Comparison of ENCODE assay signal across 22 cellular contexts in genomic region chr12:129903092-129903945, GRCh38. TPM values are rescaled to one million over a fixed set of nuclear protein-coding genes. Genes with fewer than 3 reads are reported as not detected.
DNase-seq lines count a peak whose midpoint lies in the region; ATAC-seq, FAIRE-seq and TF ChIP-seq lines count a peak whose summit lies in the region.
"Had no signal": no experiment of that assay in that cellular context is flagged by ENCODE, and none has a peak within 500 bp of the region (broad histone marks: within the 10 kb centered on the region; RNA-seq: fewer than 3 reads in every experiment).

No MANE protein-coding gene starts in this region.

- TF ChIP-seq CTCF in astrocyte (IDR thresholded peaks at IDR 0.05; ENCODE audit: insufficient read depth, low read depth, low read length) = no peak
- no peak for TF ChIP-seq CTCF in retinal pigment epithelial cell (conservative IDR thresholded peaks at IDR 0.05; ENCODE audit: low read depth, low read length)

- H3K27me3 Mint-ChIP-seq in astrocyte (ENCODE audit: low read depth, unreplicated experiment) = no peaks in the 10 kb centered on the region
- H3K27me3 Mint-ChIP-seq in activated T-cell treated with anti-CD3 and anti-CD28 coated beads, Interleukin-2, amount 50 U/mL, for 4 hours (ENCODE audit: low read depth) = peaks cover 36% of the 10 kb centered on the region

- H3K9me3 Mint-ChIP-seq in astrocyte (ENCODE audit: unreplicated experiment) = peaks cover 8% of the 10 kb centered on the region
- H3K9me3 Mint-ChIP-seq in activated T-cell treated with anti-CD3 and anti-CD28 coated beads, Interleukin-2, amount 50 U/mL, for 4 hours = peaks cover 2% of the 10 kb centered on the region
- H3K9me3 Mint-ChIP-seq in activated naive CD4-positive, alpha-beta T cell treated with anti-CD3 and anti-CD28 coated beads, Interleukin-2, amount 50 U/mL, for 72 hours = no peaks in the 10 kb centered on the region

- peaks cover 79% of the 10 kb centered on the region for H3K27me3 ChIP-seq in HUES64 (ENCODE audit: insufficient read depth, low read length)
- H3K27me3 ChIP-seq in astrocyte (ENCODE audit: insufficient read depth, low read length) = peaks cover 25% of the 10 kb centered on the region
- peaks cover 82% of the 10 kb centered on the region for H3K27me3 ChIP-seq in iPS-20b (ENCODE audit: insufficient read depth, low read length)
- H3K27me3 ChIP-seq: ascending aorta, SJCRH30 had no signal

- H3K79me2 ChIP-seq in astrocyte (ENCODE audit: insufficient read depth, low read length) = peaks cover 40% of the 10 kb centered on the region

- no peak overlapping the region for H3K4me3 Mint-ChIP-seq in astrocyte (ENCODE audit: unreplicated experiment)
- H3K4me3 Mint-ChIP-seq in activated T-cell treated with anti-CD3 and anti-CD28 coated beads, Interleukin-2, amount 50 U/mL, for 4 hours = no peak overlapping the region
- H3K4me3 Mint-ChIP-seq: activated CD8-positive, alpha-beta T cell treated with anti-CD3 and anti-CD28 coated beads, Interleukin-2, amount 10 ng/mL, durations not matched to agents 7 days and 5 days; naive B cell had no signal

- peak overlapping the region; percentile 75 for H3K4me3 ChIP-seq in HUES64 (ENCODE audit: low read length)
- peak overlapping the region; percentile 67 for H3K4me3 ChIP-seq in astrocyte (ENCODE audit: insufficient read depth, low read depth, low read length)
- H3K4me3 ChIP-seq in iPS-20b (ENCODE audit: low read length) = peak overlapping the region; percentile 84
- peak overlapping the region; percentile 53 for H3K4me3 ChIP-seq in retinal pigment epithelial cell (ENCODE audit: low read length)
- H3K4me3 ChIP-seq: ascending aorta, gastroesophageal sphincter, SJCRH30 had no signal

- H3K36me3 ChIP-seq in HUES64 (ENCODE audit: insufficient read depth, low read length) = no peaks in the 10 kb centered on the region
- H3K36me3 ChIP-seq in astrocyte (ENCODE audit: insufficient read depth, low read length) = no peaks in the 10 kb centered on the region
- H3K36me3 ChIP-seq in iPS-20b (ENCODE audit: insufficient read depth, low read depth, low read length) = no peaks in the 10 kb centered on the region
- H3K36me3 ChIP-seq: ascending aorta, gastroesophageal sphincter, SJCRH30 had no signal

- H3K9ac ChIP-seq in HUES64 (ENCODE audit: low read depth, low read length) = peak overlapping the region; percentile 53
- H3K9ac ChIP-seq in astrocyte (ENCODE audit: low read length) = peak overlapping the region; percentile 81
- H3K9ac ChIP-seq in iPS-20b (ENCODE audit: low read depth, low read length) = peak overlapping the region; percentile 59; the same call in 1 of the 2 replicates

- no peak for ATAC-seq in activated T-cell treated with anti-CD3 and anti-CD28 coated beads, Interleukin-2, amount 50 U/mL, for 4 hours
- no peak for ATAC-seq in GM21447 (IDR thresholded peaks at IDR 0.05; ENCODE audit: unreplicated experiment)
- no peak for ATAC-seq in activated naive CD4-positive, alpha-beta T cell treated with anti-CD3 and anti-CD28 coated beads, Interleukin-2, amount 50 U/mL, for 72 hours
- ATAC-seq: activated CD8-positive, alpha-beta T cell treated with anti-CD3 and anti-CD28 coated beads, Interleukin-2, amount 10 ng/mL, durations not matched to agents 7 days and 5 days; gastroesophageal sphincter; left lobe of liver; sciatic nerve had no signal

- DNase-seq in astrocyte (ENCODE audit: low read depth) = peak; percentile 7
- no peak for DNase-seq in retinal pigment epithelial cell (ENCODE audit: low read depth)
- DNase-seq in GF-D8 (lab: John Stamatoyannopoulos, UW) = no peak
- no peak for DNase-seq in activated T-cell treated with anti-CD3 and anti-CD28 coated beads, Interleukin-2, amount 50 U/mL, for 4 hours
- no peak for DNase-seq in activated naive CD4-positive, alpha-beta T cell treated with anti-CD3 and anti-CD28 coated beads, Interleukin-2, amount 50 U/mL, for 72 hours (ENCODE audit: low spot score in 2 of 2)
- DNase-seq: activated CD8-positive, alpha-beta T cell treated with anti-CD3 and anti-CD28 coated beads, Interleukin-2, amount 10 ng/mL, durations not matched to agents 7 days and 5 days; activated effector memory CD4-positive, alpha-beta T cell treated with anti-CD3 and anti-CD28 coated beads, Interleukin-2, amount 50 U/mL, for 16 hours; naive B cell; NCI-H146; NK-92 treated with Interleukin-12 subunit alpha and Interleukin-12 subunit beta, amount 100 ng/mL, for 24 hours; SJCRH30; stimulated activated naive CD4-positive, alpha-beta T cell had no signal

- H3K9me3 ChIP-seq in HUES64 (ENCODE audit: insufficient read depth, low read depth, low read length) (no peaks in the 10 kb centered on the region), astrocyte (ENCODE audit: insufficient read depth, low read depth, low read length) (no peaks in the 10 kb centered on the region), iPS-20b (ENCODE audit: insufficient read depth, low read depth, low read length) (no peaks in the 10 kb centered on the region)
- H3K9me3 ChIP-seq: ascending aorta, gastroesophageal sphincter, SJCRH30 had no signal

- H3K4me1 ChIP-seq in HUES64 (ENCODE audit: insufficient read depth, low read length) (peaks cover 11% of the 10 kb centered on the region), astrocyte (ENCODE audit: insufficient read depth, low read length) (peaks cover 15% of the 10 kb centered on the region), iPS-20b (ENCODE audit: insufficient read depth, low read length) (peaks cover 11% of the 10 kb centered on the region; the same call in 1 of the 2 replicates)
- H3K4me1 ChIP-seq: ascending aorta, gastroesophageal sphincter, SJCRH30 had no signal

- H3K4me2 ChIP-seq in astrocyte (ENCODE audit: low read length) = peak overlapping the region; percentile 92

- FAIRE-seq in astrocyte (lab: Jason Lieb, UNC) = no peak
- FAIRE-seq: G401.6, GM19239 had no signal

- no peak overlapping the region for H3K27ac Mint-ChIP-seq in astrocyte (ENCODE audit: unreplicated experiment)
- no peak overlapping the region for H3K27ac Mint-ChIP-seq in activated naive CD4-positive, alpha-beta T cell treated with anti-CD3 and anti-CD28 coated beads, Interleukin-2, amount 50 U/mL, for 72 hours
- H3K27ac Mint-ChIP-seq: activated CD8-positive, alpha-beta T cell treated with anti-CD3 and anti-CD28 coated beads, Interleukin-2, amount 10 ng/mL, durations not matched to agents 7 days and 5 days; naive B cell had no signal

- no peak overlapping the region for H3K27ac ChIP-seq in HUES64 (ENCODE audit: low read depth, low read length)
- peak overlapping the region; percentile 45 for H3K27ac ChIP-seq in astrocyte (ENCODE audit: low read depth, low read length)
- H3K27ac ChIP-seq in iPS-20b (ENCODE audit: low read length) = no peak overlapping the region
- H3K27ac ChIP-seq: ascending aorta, C4-2B, gastroesophageal sphincter, SJCRH30 had no signal

- peak overlapping the region; percentile 81 for H2AFZ ChIP-seq in astrocyte (ENCODE audit: low read depth, low read length)

- H3K36me3 Mint-ChIP-seq in astrocyte (ENCODE audit: low read depth, unreplicated experiment) = no peaks in the 10 kb centered on the region
- no peaks in the 10 kb centered on the region for H3K36me3 Mint-ChIP-seq in activated T-cell treated with anti-CD3 and anti-CD28 coated beads, Interleukin-2, amount 50 U/mL, for 4 hours (ENCODE audit: insufficient read depth)
- peaks cover 0 to 11% of the 10 kb centered on the region in 2 donors for H3K36me3 Mint-ChIP-seq in activated naive CD4-positive, alpha-beta T cell treated with anti-CD3 and anti-CD28 coated beads, Interleukin-2, amount 50 U/mL, for 72 hours
- H3K36me3 Mint-ChIP-seq: naive B cell had no signal

- under 1% methylated on average over 93 of the region's 93 CpGs for WGBS in HUES64

- peaks cover 4% of the 10 kb centered on the region for H4K20me1 ChIP-seq in astrocyte (ENCODE audit: insufficient read depth, low read length)

- no peaks in the 10 kb centered on the region for H3K4me1 Mint-ChIP-seq in astrocyte (ENCODE audit: low read depth, unreplicated experiment)
- H3K4me1 Mint-ChIP-seq in activated T-cell treated with anti-CD3 and anti-CD28 coated beads, Interleukin-2, amount 50 U/mL, for 4 hours (ENCODE audit: low read depth) = no peaks in the 10 kb centered on the region
- H3K4me1 Mint-ChIP-seq: naive B cell had no signal

RNA-seq across cellular contexts. Expression of gene TMEM132D, which starts 0.5 kb away (rescaled TPM):
- 3.4 TPM for polyA plus RNA-seq in HUES64 (2013, experiment 1 of 2)
- 3.6 TPM for polyA plus RNA-seq in HUES64 (2013, experiment 2 of 2)
- total RNA-seq in astrocyte = not detected in 2 replicates
- not detected for total RNA-seq in activated T-cell treated with anti-CD3 and anti-CD28 coated beads, Interleukin-2, amount 50 U/mL, for 4 hours
- total RNA-seq in activated naive CD4-positive, alpha-beta T cell treated with anti-CD3 and anti-CD28 coated beads, Interleukin-2, amount 50 U/mL, for 72 hours = not detected
- total RNA-seq: activated CD8-positive, alpha-beta T cell treated with anti-CD3 and anti-CD28 coated beads, Interleukin-2, amount 10 ng/mL, durations not matched to agents 7 days and 5 days; ascending aorta; left lobe of liver had no signal
